ENCODE assay signal across 9 cellular contexts in genomic region chr4:129344058-129344457, GRCh38.
DNase-seq lines count a peak whose midpoint lies in the region; ATAC-seq, FAIRE-seq and TF ChIP-seq lines count a peak whose summit lies in the region.
"Had no signal": no experiment of that assay in that cellular context is flagged by ENCODE, and none has a peak within 500 bp of the region (broad histone marks: within the 10 kb centered on the region; RNA-seq: fewer than 3 reads in every experiment).

No MANE protein-coding gene starts in this region.

- FAIRE-seq in D721Med (lab: Jason Lieb, UNC), result peak; percentile 32

- in situ Hi-C loops in astrocyte of the cerebellum (cut with HindIII; ENCODE audit: low sequenced_read_pairs), result no loop called here

- no peaks in the 10 kb centered on the region for H3K4me1 Mint-ChIP-seq in activated T-cell treated with anti-CD3 and anti-CD28 coated beads, Interleukin-2, amount 50 U/mL, for 4 hours (ENCODE audit: low read depth)
- peaks cover 0 to 3% of the 10 kb centered on the region in 2 donors for H3K4me1 Mint-ChIP-seq in natural killer cell treated with Interleukin-12 subunit alpha and Interleukin-12 subunit beta and Interleukin-15 and Interleukin-18, amount 100 ng/mL, for 72 hours (ENCODE audit: low read depth in 2 of 2)

- ATAC-seq in GM19455 (IDR thresholded peaks at IDR 0.05; ENCODE audit: unreplicated experiment) (peak; percentile 72), GM21390 (IDR thresholded peaks at IDR 0.05; ENCODE audit: unreplicated experiment) (no peak)
- no peak for ATAC-seq in activated T-cell treated with anti-CD3 and anti-CD28 coated beads, Interleukin-2, amount 50 U/mL, for 4 hours
- no peak for ATAC-seq in natural killer cell treated with Interleukin-12 subunit alpha and Interleukin-12 subunit beta and Interleukin-15 and Interleukin-18, amount 100 ng/mL, for 72 hours
- ATAC-seq: naive thymus-derived CD4-positive, alpha-beta T cell had no signal

- H3K4me3 Mint-ChIP-seq in activated T-cell treated with anti-CD3 and anti-CD28 coated beads, Interleukin-2, amount 50 U/mL, for 4 hours, result no peak overlapping the region
- H3K4me3 Mint-ChIP-seq in natural killer cell treated with Interleukin-12 subunit alpha and Interleukin-12 subunit beta and Interleukin-15 and Interleukin-18, amount 100 ng/mL, for 72 hours, result no peak overlapping the region
- H3K4me3 Mint-ChIP-seq: naive thymus-derived CD4-positive, alpha-beta T cell had no signal

- H3K27ac Mint-ChIP-seq in natural killer cell treated with Interleukin-12 subunit alpha and Interleukin-12 subunit beta and Interleukin-15 and Interleukin-18, amount 100 ng/mL, for 72 hours, result no peak overlapping the region
- H3K27ac Mint-ChIP-seq: naive thymus-derived CD4-positive, alpha-beta T cell had no signal

- no peaks in the 10 kb centered on the region for H3K36me3 Mint-ChIP-seq in activated T-cell treated with anti-CD3 and anti-CD28 coated beads, Interleukin-2, amount 50 U/mL, for 4 hours (ENCODE audit: insufficient read depth)
- no peaks in the 10 kb centered on the region for H3K36me3 Mint-ChIP-seq in natural killer cell treated with Interleukin-12 subunit alpha and Interleukin-12 subunit beta and Interleukin-15 and Interleukin-18, amount 100 ng/mL, for 72 hours
- H3K36me3 Mint-ChIP-seq: naive thymus-derived CD4-positive, alpha-beta T cell had no signal

- H3K9me3 Mint-ChIP-seq in activated T-cell treated with anti-CD3 and anti-CD28 coated beads, Interleukin-2, amount 50 U/mL, for 4 hours, result no peaks in the 10 kb centered on the region
- no peaks in the 10 kb centered on the region for H3K9me3 Mint-ChIP-seq in natural killer cell treated with Interleukin-12 subunit alpha and Interleukin-12 subunit beta and Interleukin-15 and Interleukin-18, amount 100 ng/mL, for 72 hours

- no peak overlapping the region for H3K4me3 ChIP-seq in astrocyte of the cerebellum (ENCODE audit: low read depth, low read length)

- TF ChIP-seq CTCF in D721Med (IDR thresholded peaks at IDR 0.05; ENCODE audit: insufficient read depth, missing control alignments) (peak; percentile 79), astrocyte of the cerebellum (IDR thresholded peaks at IDR 0.05; ENCODE audit: low read depth, low read length, missing control alignments) (peak; percentile 71)

- DNase-seq in D721Med (ENCODE audit: insufficient read length, low spot score) (no peak), NAMALWA (ENCODE audit: low spot score) (peak; percentile 45), astrocyte of the cerebellum (ENCODE audit: low read depth) (no peak), left kidney (ENCODE audit: low read depth, low spot score) (peak; percentile 67)
- DNase-seq in activated T-cell treated with anti-CD3 and anti-CD28 coated beads, Interleukin-2, amount 50 U/mL, for 4 hours, result no peak
- no peak for DNase-seq in natural killer cell treated with Interleukin-12 subunit alpha and Interleukin-12 subunit beta and Interleukin-15 and Interleukin-18, amount 100 ng/mL, for 72 hours (ENCODE audit: low spot score)

- H3K27me3 Mint-ChIP-seq in activated T-cell treated with anti-CD3 and anti-CD28 coated beads, Interleukin-2, amount 50 U/mL, for 4 hours (ENCODE audit: low read depth), result peaks cover 5% of the 10 kb centered on the region
- H3K27me3 Mint-ChIP-seq in natural killer cell treated with Interleukin-12 subunit alpha and Interleukin-12 subunit beta and Interleukin-15 and Interleukin-18, amount 100 ng/mL, for 72 hours, result peaks cover 7 to 8% of the 10 kb centered on the region in 2 donors

Comparison
In these comparisons a context has a peak if more than half of its experiments do, and no peak if none do; other contexts are left out.
1. DNase-seq: peak in NAMALWA (single experiment) and left kidney (single experiment); none in D721Med (single experiment), astrocyte of the cerebellum (single experiment), activated T-cell treated with anti-CD3 and anti-CD28 coated beads, Interleukin-2, amount 50 U/mL, for 4 hours (single experiment) and natural killer cell treated with Interleukin-12 subunit alpha and Interleukin-12 subunit beta and Interleukin-15 and Interleukin-18, amount 100 ng/mL, for 72 hours (single experiment).